19 cellular contexts compared by ENCODE assay signal in genomic region chr5:87650284-87650683, GRCh38.
A peak's percentile ranks its signal among the peaks of the same experiment; 100 is the strongest.
DNase-seq lines count a peak whose midpoint lies in the region; ATAC-seq, FAIRE-seq and TF ChIP-seq lines count a peak whose summit lies in the region.
"Had no signal": no experiment of that assay in that cellular context is flagged by ENCODE, and none has a peak within 500 bp of the region (broad histone marks: within the 10 kb centered on the region; RNA-seq: fewer than 3 reads in every experiment).

No MANE protein-coding gene starts in this region.

- H3K4me3 ChIP-seq in bronchial epithelial cell (ENCODE audit: low read depth, low read length) (no peak overlapping the region), smooth muscle cell (no peak overlapping the region), lower lobe of right lung (no peak overlapping the region)
- H3K4me3 ChIP-seq: ascending aorta, GM23338, prostate gland had no signal

- H3K4me2 ChIP-seq in smooth muscle cell: peak overlapping the region; percentile 26
- H3K4me2 ChIP-seq: GM23338 had no signal

- DNase-seq in HS-5 (ENCODE audit: low read depth): peak; percentile 50
- DNase-seq in NCI-H82 (lab: John Stamatoyannopoulos, UW): peak; percentile 74
- DNase-seq in bronchial epithelial cell (ENCODE audit: low read depth): peak; percentile 50
- no peak for DNase-seq in smooth muscle cell (lab: John Stamatoyannopoulos, UW; ENCODE audit: unreplicated experiment)
- no peak for DNase-seq in posterior vena cava (ENCODE audit: low spot score)
- no peak for DNase-seq in lower lobe of right lung
- DNase-seq in NCI-H187 treated with DMSO at 0.1 percent for 48 hours (lab: John Stamatoyannopoulos, UW): no peak
- DNase-seq: activated CD4-positive, alpha-beta T cell treated with anti-CD3 and anti-CD28 coated beads, Interleukin-2, amount 10 ng/mL, durations not matched to agents 24 days and 14 days; CD8-positive, alpha-beta T cell; effector CD8-positive, alpha-beta T cell; NCI-H1436; NCI-H2171; stimulated activated CD4-positive, alpha-beta T cell treated with anti-CD3 and anti-CD28 coated beads, Interleukin-1b, Interleukin-23, amount 100 ng/mL, for 48 hours; T-cell had no signal

- H3F3A ChIP-seq in smooth muscle cell (ENCODE audit: low read depth): no peaks in the 10 kb centered on the region

- H3K9me3 ChIP-seq in smooth muscle cell (replicated peaks; ENCODE audit: low read depth) (no peaks in the 10 kb centered on the region), lower lobe of right lung (no peaks in the 10 kb centered on the region)
- H3K9me3 ChIP-seq: ascending aorta, prostate gland had no signal

- TF ChIP-seq CTCF in bronchial epithelial cell (IDR thresholded peaks at IDR 0.05; ENCODE audit: insufficient read depth, low read length, severe bottlenecking) (no peak), smooth muscle cell (IDR thresholded peaks at IDR 0.05; ENCODE audit: borderline replicate concordance, insufficient read depth, poor library complexity, severe bottlenecking) (no peak), lower lobe of right lung (IDR thresholded peaks at IDR 0.05) (no peak)

- no peak overlapping the region for H2AFZ ChIP-seq in smooth muscle cell (ENCODE audit: low read depth)
- H2AFZ ChIP-seq: GM23338 had no signal

- no peaks in the 10 kb centered on the region for H3K79me2 ChIP-seq in smooth muscle cell (ENCODE audit: low read depth)

- intact Hi-C loops in posterior vena cava (cut with DNase I) (no loop called here), lower lobe of right lung (cut with DNase I) (no loop called here)

- H4K20me1 ChIP-seq in smooth muscle cell (ENCODE audit: low read depth): no peaks in the 10 kb centered on the region

- 29% methylated on average over 2 of the region's 2 CpGs for WGBS in smooth muscle cell (ENCODE audit: low lambda C conversion rate)

- H3K27me3 ChIP-seq in bronchial epithelial cell (ENCODE audit: control insufficient read depth, insufficient read depth, low read length) (no peaks in the 10 kb centered on the region), smooth muscle cell (ENCODE audit: low read depth) (no peaks in the 10 kb centered on the region), lower lobe of right lung (ENCODE audit: low read depth) (no peaks in the 10 kb centered on the region)
- H3K27me3 ChIP-seq: ascending aorta had no signal

- no peaks in the 10 kb centered on the region for H3K4me1 ChIP-seq in smooth muscle cell (ENCODE audit: low read depth)
- no peaks in the 10 kb centered on the region for H3K4me1 ChIP-seq in lower lobe of right lung
- H3K4me1 ChIP-seq: ascending aorta, prostate gland had no signal

- H3K36me3 ChIP-seq in bronchial epithelial cell (ENCODE audit: control insufficient read depth, insufficient read depth, low read length) (no peaks in the 10 kb centered on the region), smooth muscle cell (ENCODE audit: low read depth) (no peaks in the 10 kb centered on the region), lower lobe of right lung (no peaks in the 10 kb centered on the region)
- H3K36me3 ChIP-seq: ascending aorta, prostate gland had no signal

- no peak overlapping the region for H3K9ac ChIP-seq in smooth muscle cell (ENCODE audit: low read depth)

- no peak for ATAC-seq in lower lobe of right lung
- ATAC-seq: CD8-positive, alpha-beta T cell; esophagus mucosa; GM23338; T-cell had no signal

- no peak for FAIRE-seq in bronchial epithelial cell (lab: Jason Lieb, UNC)
- FAIRE-seq: GM19239 had no signal

- peak overlapping the region; percentile 75 for H3K27ac ChIP-seq in smooth muscle cell (ENCODE audit: low read depth)
- no peak overlapping the region for H3K27ac ChIP-seq in lower lobe of right lung
- H3K27ac ChIP-seq: ascending aorta, prostate gland had no signal

Comparison
In these comparisons a context has a peak if more than half of its experiments do, and no peak if none do; other contexts are left out.
1. DNase-seq: peak in HS-5 (single experiment), NCI-H82 (single experiment) and bronchial epithelial cell (single experiment); none in smooth muscle cell (single experiment), posterior vena cava (single experiment), lower lobe of right lung (single experiment) and NCI-H187 treated with DMSO at 0.1 percent for 48 hours (single experiment).